In the genomic region with DNA sequence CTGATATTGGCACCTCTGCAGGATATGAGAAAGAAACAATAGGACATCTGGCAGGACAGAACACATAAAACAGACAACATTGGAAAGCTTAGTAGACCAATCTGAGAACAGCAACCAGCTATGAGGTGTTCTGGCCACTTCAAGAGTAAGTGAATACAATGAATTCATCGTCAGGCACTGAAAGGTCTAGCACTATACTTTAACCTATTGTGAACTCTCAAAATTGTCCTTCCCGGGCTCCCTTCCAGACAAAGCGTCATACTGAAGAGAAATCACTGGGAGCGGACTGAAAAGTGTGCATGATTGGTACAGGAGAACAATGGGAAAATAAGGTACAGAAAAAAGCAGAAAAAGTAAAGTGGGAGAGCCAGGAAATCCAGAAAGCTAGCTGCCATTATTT, we compare ENCODE assay signal across 15 cellular contexts.
"Had no signal": no experiment of that assay in that cellular context is flagged by ENCODE, and none has a peak within 500 bp of the region (broad histone marks: within the 10 kb centered on the region; RNA-seq: fewer than 3 reads in every experiment).

No MANE protein-coding gene starts in this region.

- DNase-seq: activated CD4-positive, alpha-beta T cell treated with anti-CD3 and anti-CD28 coated beads, Interleukin-2, amount 50 U/mL, for 1 hour; activated effector memory CD4-positive, alpha-beta T cell treated with anti-CD3 and anti-CD28 coated beads, Interleukin-2, amount 50 U/mL, for 16 hours; activated T-cell treated with anti-CD3 and anti-CD28 coated beads, Interleukin-2, amount 50 U/mL, for 1 hour; anterior cingulate cortex; foreskin melanocyte; head of caudate nucleus; left colon; natural killer cell; stimulated activated CD4-positive, alpha-beta T cell treated with anti-CD3 and anti-CD28 coated beads, Interleukin-12 subunit alpha, Interleukin-12 subunit beta, amount 100 ng/mL, for 4 hours; stimulated activated naive CD4-positive, alpha-beta T cell treated with Interleukin-2 at 50 U/mL for 16 hours had no signal

- H3K27ac Mint-ChIP-seq: activated naive CD8-positive, alpha-beta T cell; natural killer cell; T-helper 2 cell treated with Interferon-gamma antibody and Interleukin-4, amounts not matched to agents 5 μg/mL and 100 μg/mL, for 36 hours; type B pancreatic cell had no signal

- H3K27me3 Mint-ChIP-seq: activated naive CD8-positive, alpha-beta T cell; type B pancreatic cell had no signal

- ATAC-seq: left colon, natural killer cell had no signal

- H3K4me3 Mint-ChIP-seq: activated naive CD8-positive, alpha-beta T cell; natural killer cell; T-helper 2 cell treated with Interferon-gamma antibody and Interleukin-4, amounts not matched to agents 5 μg/mL and 100 μg/mL, for 36 hours; type B pancreatic cell had no signal

- FAIRE-seq: bronchial epithelial cell had no signal

- H3K4me3 ChIP-seq: lung had no signal

- H3K4me1 Mint-ChIP-seq: natural killer cell had no signal

- H3K9me3 Mint-ChIP-seq: natural killer cell; T-helper 2 cell treated with Interferon-gamma antibody and Interleukin-4, amounts not matched to agents 5 μg/mL and 100 μg/mL, for 36 hours had no signal
